9 cellular contexts compared by ENCODE assay signal in genomic region chr3:47016934-47017435, GRCh38.
DNase-seq lines count a peak whose midpoint lies in the region; ATAC-seq and TF ChIP-seq lines count a peak whose summit lies in the region.
"Had no signal": no experiment of that assay in that cellular context is flagged by ENCODE, and none has a peak within 500 bp of the region (broad histone marks: within the 10 kb centered on the region; RNA-seq: fewer than 3 reads in every experiment).

No MANE protein-coding gene starts in this region.

- DNase-seq in SIG-M5 treated with dmso at 0.1 percent for 504 hours (lab: John Stamatoyannopoulos, UW; ENCODE audit: unreplicated experiment) = peak; percentile 14
- no peak for DNase-seq in SIG-M5 (lab: John Stamatoyannopoulos, UW)
- DNase-seq in astrocyte of the cerebellum (ENCODE audit: low read depth) = peak; percentile 60
- DNase-seq in non-pigmented ciliary epithelial cell (ENCODE audit: low read depth) = peak; percentile 70
- no peak for DNase-seq in superior temporal gyrus (ENCODE audit: extremely low spot score)
- DNase-seq in SHP77 treated with DMSO at 0.1 percent for 48 hours (lab: John Stamatoyannopoulos, UW) = no peak
- DNase-seq: right lobe of liver had no signal

- in situ Hi-C loops in astrocyte of the cerebellum (cut with HindIII; ENCODE audit: low sequenced_read_pairs) = no loop called here

- ATAC-seq in HG02938 (IDR thresholded peaks at IDR 0.05; ENCODE audit: unreplicated experiment) = no peak

- no peak for TF ChIP-seq CTCF in Loucy (conservative IDR thresholded peaks at IDR 0.05; ENCODE audit: low read length)
- no peak for TF ChIP-seq CTCF in astrocyte of the cerebellum (IDR thresholded peaks at IDR 0.05; ENCODE audit: low read depth, low read length, missing control alignments)

- peaks cover 88% of the 10 kb centered on the region for H3K4me1 ChIP-seq in Loucy (ENCODE audit: insufficient read depth, low read length, poor library complexity, severe bottlenecking)

- no peaks in the 10 kb centered on the region for H3K9me2 ChIP-seq in Loucy (replicated peaks; ENCODE audit: low read depth, low read length)

- peaks cover 40% of the 10 kb centered on the region for H3F3A ChIP-seq in Loucy (ENCODE audit: low read depth)

- H3K36me3 ChIP-seq in Loucy (ENCODE audit: insufficient read depth, low read length) = peaks cover 35% of the 10 kb centered on the region

- no peaks in the 10 kb centered on the region for H3K9me3 ChIP-seq in Loucy (ENCODE audit: insufficient read depth, low read depth, low read length)
- H3K9me3 ChIP-seq: right lobe of liver had no signal

- peaks cover 38% of the 10 kb centered on the region for H3K79me2 ChIP-seq in Loucy (ENCODE audit: insufficient read depth, low read length)

- H3K4me3 ChIP-seq in Loucy (ENCODE audit: low read length, poor library complexity, severe bottlenecking) (peak overlapping the region; percentile 72), astrocyte of the cerebellum (ENCODE audit: low read depth, low read length) (no peak overlapping the region)
- H3K4me3 ChIP-seq: right lobe of liver had no signal

- peak overlapping the region; percentile 83 for H3K9ac ChIP-seq in Loucy (ENCODE audit: low read depth, low read length, poor library complexity, severe bottlenecking)

- H2AFZ ChIP-seq in Loucy (ENCODE audit: low read length) = no peak overlapping the region

- no peaks in the 10 kb centered on the region for H3K27me3 ChIP-seq in Loucy (ENCODE audit: insufficient read depth, low read length, poor library complexity, severe bottlenecking)
- H3K27me3 ChIP-seq: right lobe of liver had no signal

- H3K4me2 ChIP-seq in Loucy (ENCODE audit: low read depth, low read length, poor library complexity, severe bottlenecking) = peak overlapping the region; percentile 92

- no peaks in the 10 kb centered on the region for H4K20me1 ChIP-seq in Loucy (ENCODE audit: insufficient read depth, low read length, poor library complexity, severe bottlenecking)

Comparison
In these comparisons a context has a peak if more than half of its experiments do, and no peak if none do; other contexts are left out.
1. DNase-seq: peak in SIG-M5 treated with dmso at 0.1 percent for 504 hours (single experiment), astrocyte of the cerebellum (single experiment) and non-pigmented ciliary epithelial cell (single experiment); none in SIG-M5 (single experiment), superior temporal gyrus (single experiment) and SHP77 treated with DMSO at 0.1 percent for 48 hours (single experiment).